Comparison of ENCODE assay signal across 9 cellular contexts in the genomic region with DNA sequence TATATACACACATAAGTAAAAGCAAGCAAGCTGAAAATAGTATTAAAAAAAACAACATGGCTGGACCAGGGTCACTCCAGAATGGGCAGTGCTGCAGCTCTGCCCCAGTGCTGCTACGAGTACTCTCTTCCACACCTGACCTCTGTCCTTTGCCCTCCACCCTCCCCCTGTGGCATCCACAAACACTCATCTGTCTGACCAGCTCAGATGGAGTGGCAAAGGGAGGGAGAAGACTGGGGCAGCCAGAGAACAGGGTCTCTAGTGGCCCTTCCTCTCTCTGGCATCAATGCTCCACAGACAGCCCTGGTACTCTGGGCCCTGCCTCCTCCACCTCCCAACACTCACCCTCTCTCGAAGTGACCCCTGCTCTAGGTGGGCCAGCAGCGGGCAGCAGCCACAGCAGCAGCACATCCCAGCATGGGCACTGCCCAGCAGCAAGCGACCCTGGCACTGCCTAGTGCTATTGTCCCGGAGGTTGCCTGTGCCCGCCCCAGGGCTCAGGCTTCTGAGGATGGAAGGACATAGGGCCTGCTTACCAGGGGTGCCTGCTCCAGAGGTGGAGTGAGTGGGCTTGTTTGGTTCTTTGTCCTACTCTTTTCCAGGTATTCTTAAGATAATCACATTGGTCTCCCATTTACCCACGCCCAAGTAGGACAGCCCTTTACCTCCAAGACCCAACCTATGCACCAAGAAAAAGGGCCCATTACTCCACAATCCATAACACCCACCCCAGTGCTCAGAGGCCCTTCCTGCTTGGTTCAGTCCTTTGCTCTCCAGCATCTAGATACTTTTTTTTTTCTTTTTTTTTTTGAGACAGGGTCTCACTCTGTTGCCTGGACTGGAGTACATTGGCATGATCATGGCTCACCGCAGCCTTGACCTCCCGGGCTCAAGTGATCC. TPM values are rescaled to one million over a fixed set of nuclear protein-coding genes. Genes with fewer than 3 reads are reported as not detected.
DNase-seq lines count a peak whose midpoint lies in the region; ATAC-seq and TF ChIP-seq lines count a peak whose summit lies in the region.
"Had no signal": no experiment of that assay in that cellular context is flagged by ENCODE, and none has a peak within 500 bp of the region (broad histone marks: within the 10 kb centered on the region; RNA-seq: fewer than 3 reads in every experiment).

No MANE protein-coding gene starts in this region.

- intact Hi-C loops in CD14-positive monocyte (cut with micrococcal nuclease): no loop called here
- intact Hi-C loops in dendritic cell treated with granulocyte-macrophage colony-stimulating factor and Interleukin-4, amounts not matched to agents 40 ng/mL and 50 ng/mL, for 4 days (cut with micrococcal nuclease): no loop called here

- H3K4me1 Mint-ChIP-seq in CD14-positive monocyte: peaks cover 88% of the 10 kb centered on the region
- H3K4me1 Mint-ChIP-seq in dendritic cell treated with granulocyte-macrophage colony-stimulating factor and Interleukin-4, amounts not matched to agents 40 ng/mL and 50 ng/mL, for 4 days (ENCODE audit: low read depth): peaks cover 100% of the 10 kb centered on the region

- DNase-seq in CD14-positive monocyte (ENCODE audit: low spot score) (no peak), NB4 (ENCODE audit: low read depth) (no peak), occipital lobe (lab: John Stamatoyannopoulos, UW) (peak; percentile 32), NAMALWA (ENCODE audit: low spot score) (no peak), NCI-H1092 (lab: John Stamatoyannopoulos, UW) (no peak)
- DNase-seq: NCI-H2081 treated with DMSO at 0.1 percent for 48 hours had no signal

- TF ChIP-seq CTCF in CD14-positive monocyte (IDR thresholded peaks at IDR 0.05): no peak
- TF ChIP-seq CTCF in NB4 (IDR thresholded peaks at IDR 0.05; ENCODE audit: low read depth, low read length): no peak

- TF ChIP-seq POLR2A in NB4 (IDR thresholded peaks at IDR 0.05; ENCODE audit: extremely low read depth, insufficient read length): no peak

- peak overlapping the region; percentile 50 for H3K4me3 ChIP-seq in NB4 (ENCODE audit: low read depth, low read length)

- peaks cover 68 to 69% of the 10 kb centered on the region in 2 donors for H3K36me3 Mint-ChIP-seq in CD14-positive monocyte
- H3K36me3 Mint-ChIP-seq in dendritic cell treated with granulocyte-macrophage colony-stimulating factor and Interleukin-4, amounts not matched to agents 40 ng/mL and 50 ng/mL, for 4 days (ENCODE audit: low read depth): peaks cover 90% of the 10 kb centered on the region

- H3K4me3 Mint-ChIP-seq in CD14-positive monocyte: peak overlapping the region; percentile 52 to 74
- peak overlapping the region; percentile 60 for H3K4me3 Mint-ChIP-seq in dendritic cell treated with granulocyte-macrophage colony-stimulating factor and Interleukin-4, amounts not matched to agents 40 ng/mL and 50 ng/mL, for 4 days

- peaks cover 0 to 6% (median 0%) of the 10 kb centered on the region in 3 donors for H3K27me3 Mint-ChIP-seq in CD14-positive monocyte (ENCODE audit: low read depth in 3 of 3)
- no peaks in the 10 kb centered on the region for H3K27me3 Mint-ChIP-seq in dendritic cell treated with granulocyte-macrophage colony-stimulating factor and Interleukin-4, amounts not matched to agents 40 ng/mL and 50 ng/mL, for 4 days

- ATAC-seq in HG02973 (IDR thresholded peaks at IDR 0.05; ENCODE audit: unreplicated experiment) (no peak), GM19324 (IDR thresholded peaks at IDR 0.05; ENCODE audit: low FRiP score, unreplicated experiment) (no peak)

- H3K27ac Mint-ChIP-seq in CD14-positive monocyte: peak overlapping the region; percentile 88 to 99 (median 95)
- H3K27ac Mint-ChIP-seq in dendritic cell treated with granulocyte-macrophage colony-stimulating factor and Interleukin-4, amounts not matched to agents 40 ng/mL and 50 ng/mL, for 4 days: peak overlapping the region; percentile 93

- no peaks in the 10 kb centered on the region for H3K9me3 Mint-ChIP-seq in CD14-positive monocyte
- H3K9me3 Mint-ChIP-seq in dendritic cell treated with granulocyte-macrophage colony-stimulating factor and Interleukin-4, amounts not matched to agents 40 ng/mL and 50 ng/mL, for 4 days: no peaks in the 10 kb centered on the region

RNA-seq across cellular contexts. Expression of a gene that starts 6.2 kb away (rescaled TPM):
- polyA plus RNA-seq in CD14-positive monocyte: 10 to 100 TPM; 15.4 to 18.6 TPM
- 129 TPM for total RNA-seq in occipital lobe

RNA-seq across cellular contexts. Expression of a gene that starts 30.7 kb away (rescaled TPM):
- not detected for polyA plus RNA-seq in CD14-positive monocyte
- total RNA-seq in occipital lobe: not detected

RNA-seq across cellular contexts. Expression of a gene that starts 37.9 kb away (rescaled TPM):
- polyA plus RNA-seq in CD14-positive monocyte: 1 to 10 TPM; 3.4 to 3.5 TPM
- 37.6 TPM for total RNA-seq in occipital lobe

RNA-seq across cellular contexts. Expression of a gene that starts 48.6 kb away (rescaled TPM):
- 100 to 1,000 TPM; 374 to 414 TPM for polyA plus RNA-seq in CD14-positive monocyte
- total RNA-seq in occipital lobe: 193 TPM
